ENCODE assay signal across 12 cellular contexts in genomic region chr10:22647244-22647643, GRCh38.
DNase-seq lines count a peak whose midpoint lies in the region; ATAC-seq and TF ChIP-seq lines count a peak whose summit lies in the region.
"Had no signal": no experiment of that assay in that cellular context is flagged by ENCODE, and none has a peak within 500 bp of the region (broad histone marks: within the 10 kb centered on the region; RNA-seq: fewer than 3 reads in every experiment).

No MANE protein-coding gene starts in this region.

- peak overlapping the region; percentile 91 for H3K27ac Mint-ChIP-seq in CD8-positive, alpha-beta T cell
- peak overlapping the region; percentile 86 for H3K27ac Mint-ChIP-seq in osteocyte (ENCODE audit: unreplicated experiment)
- H3K27ac Mint-ChIP-seq: brain had no signal

- H3K27me3 Mint-ChIP-seq in CD8-positive, alpha-beta T cell (ENCODE audit: low read depth): no peaks in the 10 kb centered on the region
- H3K27me3 Mint-ChIP-seq in osteocyte (ENCODE audit: unreplicated experiment): no peaks in the 10 kb centered on the region

- POLR2A ChIA-PET in CD8-positive, alpha-beta T cell (lab: Charles Lee): interaction anchor here (1.1 to 2.6 kb wide), 9 partner anchors 11 to 67 kb away, joined by 4 to 13 read pairs (median 6); partner anchors contain the start of gene PIP4K2A

- peak overlapping the region; percentile 2 for H3K4me3 ChIP-seq in CD8-positive, alpha-beta T cell (ENCODE audit: low read depth, low read length)
- no peak overlapping the region for H3K4me3 ChIP-seq in dorsolateral prefrontal cortex
- H3K4me3 ChIP-seq in esophagus squamous epithelium: no peak overlapping the region
- H3K4me3 ChIP-seq: suprapubic skin had no signal

- H3K9me3 ChIP-seq in CD8-positive, alpha-beta T cell (ENCODE audit: low read length): no peaks in the 10 kb centered on the region
- no peaks in the 10 kb centered on the region for H3K9me3 ChIP-seq in KOPT-K1 (ENCODE audit: insufficient read depth, low read length, poor library complexity, severe bottlenecking)
- H3K9me3 ChIP-seq in esophagus squamous epithelium: no peaks in the 10 kb centered on the region
- H3K9me3 ChIP-seq: suprapubic skin had no signal

- WGBS in esophagus squamous epithelium, 2 donors: 79 to 86% methylated on average over 5 of the region's 5 CpGs

- ATAC-seq in CD8-positive, alpha-beta T cell: no peak

- intact Hi-C loops in CD8-positive, alpha-beta T cell (cut with DNase I, micrococcal nuclease): loop anchor here in 1 of 2 experiments (1.0 to 10.0 kb wide), 4 partner anchors 22 to 338 kb away; no protein-coding TSS in a partner anchor
- intact Hi-C loops in dorsolateral prefrontal cortex (cut with DNase I) (no loop called here), esophagus squamous epithelium (cut with DNase I) (no loop called here)

- no peak for TF ChIP-seq POLR2A in esophagus squamous epithelium (IDR thresholded peaks at IDR 0.05)

- H3K27me3 ChIP-seq in CD8-positive, alpha-beta T cell (ENCODE audit: insufficient read depth, low read length): no peaks in the 10 kb centered on the region
- H3K27me3 ChIP-seq in dorsolateral prefrontal cortex: no peaks in the 10 kb centered on the region
- H3K27me3 ChIP-seq in esophagus squamous epithelium: no peaks in the 10 kb centered on the region
- H3K27me3 ChIP-seq: suprapubic skin had no signal

- H3K4me1 ChIP-seq in CD8-positive, alpha-beta T cell (ENCODE audit: insufficient read depth, low read length): peaks cover 97% of the 10 kb centered on the region
- peaks cover 12 to 69% (median 30%) of the 10 kb centered on the region in 3 donors for H3K4me1 ChIP-seq in esophagus squamous epithelium

- H3K4me3 Mint-ChIP-seq in CD8-positive, alpha-beta T cell: peak overlapping the region; percentile 81
- no peak overlapping the region for H3K4me3 Mint-ChIP-seq in osteocyte (ENCODE audit: unreplicated experiment)
- H3K4me3 Mint-ChIP-seq: brain had no signal

- CTCF ChIA-PET in CD8-positive, alpha-beta T cell (lab: Charles Lee): interaction anchor here (0.7 to 1.6 kb wide), 8 partner anchors 8 to 102 kb away, joined by 3 to 7 read pairs (median 4); no protein-coding TSS in a partner anchor

- no peaks in the 10 kb centered on the region for H3K36me3 ChIP-seq in CD8-positive, alpha-beta T cell (ENCODE audit: insufficient read depth, low read length)
- H3K36me3 ChIP-seq in KOPT-K1 (ENCODE audit: insufficient read depth, low read length) (no peaks in the 10 kb centered on the region), esophagus squamous epithelium (no peaks in the 10 kb centered on the region)
- H3K36me3 ChIP-seq: suprapubic skin had no signal

- peaks cover 92% of the 10 kb centered on the region for H3K4me1 Mint-ChIP-seq in CD8-positive, alpha-beta T cell (ENCODE audit: low read depth)
- peaks cover 51% of the 10 kb centered on the region for H3K4me1 Mint-ChIP-seq in osteocyte (ENCODE audit: unreplicated experiment)

- DNase-seq in CD8-positive, alpha-beta T cell: no peak
- no peak for DNase-seq in dorsolateral prefrontal cortex
- DNase-seq in osteocyte (ENCODE audit: extremely low spot score, unreplicated experiment): no peak
- DNase-seq in NCI-H345 treated with DMSO at 0.1 percent for 48 hours (lab: John Stamatoyannopoulos, UW; ENCODE audit: unreplicated experiment): no peak
- no peak for DNase-seq in esophagus squamous epithelium (lab: John Stamatoyannopoulos, UW)
- no peak for DNase-seq in SW 1271 (lab: John Stamatoyannopoulos, UW)
- DNase-seq: activated CD4-positive, alpha-beta T cell treated with anti-CD3 and anti-CD28 coated beads for 4 hours; nucleus accumbens; stimulated activated CD4-positive, alpha-beta T cell treated with anti-CD3 and anti-CD28 coated beads, Interleukin-2, amount 100 ng/mL, for 48 hours had no signal

- H3K27ac ChIP-seq in CD8-positive, alpha-beta T cell (ENCODE audit: low read depth, low read length): peak overlapping the region; percentile 17
- H3K27ac ChIP-seq in KOPT-K1 (ENCODE audit: low read depth, low read length, poor library complexity, severe bottlenecking): peak overlapping the region; percentile 41
- peak overlapping the region in 37 of 59 donors; percentile 0 to 98 (median 42) for H3K27ac ChIP-seq in dorsolateral prefrontal cortex
- H3K27ac ChIP-seq in esophagus squamous epithelium: peak overlapping the region in 2 of 4 donors; percentile 17 to 40
- H3K27ac ChIP-seq: suprapubic skin had no signal

- no peaks in the 10 kb centered on the region for H3K9me3 Mint-ChIP-seq in CD8-positive, alpha-beta T cell
- H3K9me3 Mint-ChIP-seq in osteocyte (ENCODE audit: unreplicated experiment): no peaks in the 10 kb centered on the region

- TF ChIP-seq CTCF in CD8-positive, alpha-beta T cell (IDR thresholded peaks at IDR 0.05): no peak
- TF ChIP-seq CTCF in dorsolateral prefrontal cortex (IDR thresholded peaks at IDR 0.05 in 54 of 56, conservative IDR thresholded peaks at IDR 0.05 in 2 of 56; ENCODE audit: low read depth in 1 of 56, partially characterized antibody in 56 of 56) (no peak), osteocyte (IDR thresholded peaks at IDR 0.05) (no peak), esophagus squamous epithelium (IDR thresholded peaks at IDR 0.05) (no peak)

- H3K36me3 Mint-ChIP-seq in CD8-positive, alpha-beta T cell: peaks cover 17% of the 10 kb centered on the region
- peaks cover 4% of the 10 kb centered on the region for H3K36me3 Mint-ChIP-seq in osteocyte (ENCODE audit: unreplicated experiment)
- H3K36me3 Mint-ChIP-seq: brain had no signal
